In genomic region chr7:99789441-99790070, GRCh38 we compare ENCODE assay signal across 20 cellular contexts. TPM values are rescaled to one million over a fixed set of nuclear protein-coding genes. Genes with fewer than 3 reads are reported as not detected.
DNase-seq lines count a peak whose midpoint lies in the region; ATAC-seq and TF ChIP-seq lines count a peak whose summit lies in the region.
"Had no signal": no experiment of that assay in that cellular context is flagged by ENCODE, and none has a peak within 500 bp of the region (broad histone marks: within the 10 kb centered on the region; RNA-seq: fewer than 3 reads in every experiment).

No MANE protein-coding gene starts in this region.

- H3K4me1 ChIP-seq in left ventricle myocardium inferior: no peaks in the 10 kb centered on the region
- H3K4me1 ChIP-seq: ascending aorta had no signal

- peaks cover 36% of the 10 kb centered on the region for H3K4me1 Mint-ChIP-seq in stimulated activated naive CD8-positive, alpha-beta T cell treated with anti-CD3 and anti-CD28 coated beads, Interleukin-15, amount 100 ng/mL, for 72 hours

- intact Hi-C loops in left ventricle myocardium superior (cut with micrococcal nuclease): no loop called here
- intact Hi-C loops in left ventricle myocardium inferior (cut with micrococcal nuclease): no loop called here

- peaks cover 4% of the 10 kb centered on the region for H3K27me3 ChIP-seq in left ventricle myocardium inferior (ENCODE audit: low read depth)
- no peaks in the 10 kb centered on the region for H3K27me3 ChIP-seq in MG63
- H3K27me3 ChIP-seq: ascending aorta, stomach had no signal

- no peaks in the 10 kb centered on the region for H3K9me3 Mint-ChIP-seq in stimulated activated naive CD8-positive, alpha-beta T cell treated with anti-CD3 and anti-CD28 coated beads, Interleukin-15, amount 100 ng/mL, for 72 hours
- H3K9me3 Mint-ChIP-seq: CD8-positive, alpha-beta memory T cell had no signal

- no peak overlapping the region for H3K4me3 Mint-ChIP-seq in stimulated activated naive CD8-positive, alpha-beta T cell treated with anti-CD3 and anti-CD28 coated beads, Interleukin-15, amount 100 ng/mL, for 72 hours
- H3K4me3 Mint-ChIP-seq: CD8-positive, alpha-beta memory T cell had no signal

- no peaks in the 10 kb centered on the region for H3K36me3 ChIP-seq in left ventricle myocardium inferior
- H3K36me3 ChIP-seq in MG63: no peaks in the 10 kb centered on the region
- H3K36me3 ChIP-seq: ascending aorta, neutrophil, stomach had no signal

- H3K27ac Mint-ChIP-seq in stimulated activated naive CD8-positive, alpha-beta T cell treated with anti-CD3 and anti-CD28 coated beads, Interleukin-15, amount 100 ng/mL, for 72 hours: peak overlapping the region in 1 of 2 donors; percentile 47

- no peak overlapping the region for H3K27ac ChIP-seq in left ventricle myocardium inferior (replicated peaks)
- H3K27ac ChIP-seq: ascending aorta, neutrophil, stomach had no signal

- DNase-seq in left ventricle myocardium superior: no peak
- DNase-seq in left ventricle myocardium inferior: no peak
- peak; percentile 28 for DNase-seq in MG63
- DNase-seq in fibroblast of mammary gland (ENCODE audit: low read depth): peak; percentile 66
- no peak for DNase-seq in stimulated activated naive CD8-positive, alpha-beta T cell treated with anti-CD3 and anti-CD28 coated beads, Interleukin-15, amount 100 ng/mL, for 72 hours
- DNase-seq in KG1 (lab: John Stamatoyannopoulos, UW): no peak
- no peak for DNase-seq in effector CD4-positive, alpha-beta T cell
- DNase-seq: CD8-positive, alpha-beta memory T cell; DND-41; H7; midbrain; NCI-H1092 treated with DMSO at 0.1 percent for 48 hours; NCI-H510A treated with DMSO at 0.1 percent for 48 hours; stomach had no signal

- no peaks in the 10 kb centered on the region for H3K9me3 ChIP-seq in left ventricle myocardium inferior (replicated peaks)
- H3K9me3 ChIP-seq in MG63: no peaks in the 10 kb centered on the region
- H3K9me3 ChIP-seq: ascending aorta, neutrophil, stomach had no signal

- H3K27me3 Mint-ChIP-seq in stimulated activated naive CD8-positive, alpha-beta T cell treated with anti-CD3 and anti-CD28 coated beads, Interleukin-15, amount 100 ng/mL, for 72 hours: peaks cover 18% of the 10 kb centered on the region

- peak; percentile 34 for ATAC-seq in left ventricle myocardium superior
- peak; percentile 32 for ATAC-seq in stimulated activated naive CD8-positive, alpha-beta T cell treated with anti-CD3 and anti-CD28 coated beads, Interleukin-15, amount 100 ng/mL, for 72 hours
- no peak for ATAC-seq in HG03565 (IDR thresholded peaks at IDR 0.05; ENCODE audit: unreplicated experiment)
- ATAC-seq: K562 had no signal

- H3K4me3 ChIP-seq in left ventricle myocardium inferior (no peak overlapping the region), MG63 (no peak overlapping the region), fibroblast of mammary gland (ENCODE audit: control insufficient read depth, low read depth, low read length) (no peak overlapping the region)
- H3K4me3 ChIP-seq: ascending aorta, K562, stomach had no signal

- TF ChIP-seq CTCF in left ventricle myocardium inferior (IDR thresholded peaks at IDR 0.05; ENCODE audit: borderline replicate concordance): no peak
- no peak for TF ChIP-seq CTCF in fibroblast of mammary gland (conservative IDR thresholded peaks at IDR 0.05; ENCODE audit: control insufficient read depth, insufficient read depth, low read depth, low read length)

RNA-seq across cellular contexts. Expression of gene CYP3A4, which starts 5.6 kb away (rescaled TPM):
- total RNA-seq in left ventricle myocardium superior: not detected
- total RNA-seq in left ventricle myocardium inferior: not detected
- total RNA-seq in MG63 (2014; rRNA removed; shearing (Covaris generic); ENCODE audit: low replicate concordance): not detected in 2 replicates
- total RNA-seq: ascending aorta; CD8-positive, alpha-beta memory T cell; cerebellum; H7; ureter had no signal

RNA-seq across cellular contexts. Expression of gene CYP3A43, which starts 38.3 kb away (rescaled TPM):
- total RNA-seq in left ventricle myocardium superior: not detected
- not detected for total RNA-seq in left ventricle myocardium inferior
- total RNA-seq in MG63 (2014; rRNA removed; shearing (Covaris generic); ENCODE audit: low replicate concordance): not detected in 2 replicates
- total RNA-seq: ascending aorta; CD8-positive, alpha-beta memory T cell; cerebellum; H7; K562; stomach had no signal

RNA-seq across cellular contexts. Expression of gene CYP3A7, which starts 54.6 kb away (rescaled TPM):
- total RNA-seq in left ventricle myocardium superior (not detected), left ventricle myocardium inferior (not detected)
- total RNA-seq in MG63 (2014; rRNA removed; shearing (Covaris generic); ENCODE audit: low replicate concordance): not detected in 2 replicates
- total RNA-seq: ascending aorta; CD8-positive, alpha-beta memory T cell; H7; K562; stomach had no signal

Comparison
In these comparisons a context has a peak if more than half of its experiments do, and no peak if none do; other contexts are left out.
1. DNase-seq: peak in MG63 (single experiment) and fibroblast of mammary gland (single experiment); none in left ventricle myocardium superior (single experiment), left ventricle myocardium inferior (single experiment), stimulated activated naive CD8-positive, alpha-beta T cell treated with anti-CD3 and anti-CD28 coated beads, Interleukin-15, amount 100 ng/mL, for 72 hours (0 of 2), KG1 (single experiment) and effector CD4-positive, alpha-beta T cell (single experiment).